Comparison of ENCODE assay signal across 1 cellular context in genomic region chr4:26410385-26411293, GRCh38.
TF ChIP-seq lines count a peak whose summit lies in the region.

No MANE protein-coding gene starts in this region.

TF ChIP-seq in K562, 482 proteins besides CTCF, POLR2A, EP300 and RAD21 (continued from another document):
- TF ChIP-seq ZNF407 (IDR thresholded peaks at IDR 0.05; ENCODE audit: low read depth): no peak
